In genomic region chr19:29845576-29846176, GRCh38 we compare ENCODE assay signal across 7 cellular contexts. TPM values are rescaled to one million over a fixed set of nuclear protein-coding genes. Genes with fewer than 3 reads are reported as not detected.
DNase-seq lines count a peak whose midpoint lies in the region; ATAC-seq and TF ChIP-seq lines count a peak whose summit lies in the region.

No MANE protein-coding gene starts in this region.

- no peak for TF ChIP-seq EP300 in transverse colon (IDR thresholded peaks at IDR 0.05; ENCODE audit: low read depth)

- H3K27me3 Mint-ChIP-seq in activated B cell treated with CpG ODN at 0.5 μM for 24 hours: peaks cover 5% of the 10 kb centered on the region
- peaks cover 0 to 8% (median 0%) of the 10 kb centered on the region in 5 donors for H3K27me3 Mint-ChIP-seq in naive thymus-derived CD8-positive, alpha-beta T cell

- H3K9me3 Mint-ChIP-seq in activated B cell treated with CpG ODN at 0.5 μM for 24 hours: no peaks in the 10 kb centered on the region
- no peaks in the 10 kb centered on the region for H3K9me3 Mint-ChIP-seq in naive thymus-derived CD8-positive, alpha-beta T cell

- H3K9me3 ChIP-seq in transverse colon: no peaks in the 10 kb centered on the region

- POLR2A ChIA-PET in activated B cell treated with CpG ODN at 0.5 μM for 24 hours (lab: Charles Lee): interaction anchor here (1.9 to 3.1 kb wide), 2 partner anchors 129 to 240 kb away, joined by 5 to 23 read pairs; partner anchors contain the start of gene POP4
- POLR2A ChIA-PET in naive thymus-derived CD8-positive, alpha-beta T cell (lab: Charles Lee): interaction anchor here (0.7 to 5.6 kb wide), 15 partner anchors 7 to 242 kb away, joined by 3 to 118 read pairs (median 4); partner anchors contain the start of genes POP4 and URI1

- H3K27ac ChIP-seq in transverse colon: peak overlapping the region; percentile 84 to 95 (median 90)

- peak overlapping the region; percentile 53 for H3K27ac Mint-ChIP-seq in activated B cell treated with CpG ODN at 0.5 μM for 24 hours
- H3K27ac Mint-ChIP-seq in naive thymus-derived CD8-positive, alpha-beta T cell: peak overlapping the region; percentile 91 to 98 (median 96)

- peak; percentile 35 for TF ChIP-seq POLR2A in transverse colon (IDR thresholded peaks at IDR 0.05)

- H3K4me1 Mint-ChIP-seq in activated B cell treated with CpG ODN at 0.5 μM for 24 hours: peaks cover 12% of the 10 kb centered on the region
- peaks cover 10 to 14% (median 11%) of the 10 kb centered on the region in 4 donors for H3K4me1 Mint-ChIP-seq in naive thymus-derived CD8-positive, alpha-beta T cell

- peak overlapping the region; percentile 86 for H3K4me3 Mint-ChIP-seq in activated B cell treated with CpG ODN at 0.5 μM for 24 hours
- H3K4me3 Mint-ChIP-seq in naive thymus-derived CD8-positive, alpha-beta T cell: peak overlapping the region; percentile 89 to 98 (median 95)

- no peak for ATAC-seq in activated B cell treated with CpG ODN at 0.5 μM for 24 hours (ENCODE audit: low read depth)
- ATAC-seq in naive thymus-derived CD8-positive, alpha-beta T cell: peak in 1 of 2 donors; percentile 10
- no peak for ATAC-seq in HG03039 (IDR thresholded peaks at IDR 0.05; ENCODE audit: unreplicated experiment)

- no peaks in the 10 kb centered on the region for H3K27me3 ChIP-seq in transverse colon

- H3K36me3 ChIP-seq in transverse colon: no peaks in the 10 kb centered on the region

- CTCF ChIA-PET in activated B cell treated with CpG ODN at 0.5 μM for 24 hours (lab: Charles Lee): interaction anchor here (0.7 kb wide), 1 partner anchor 27 kb away, joined by 3 read pairs; no protein-coding TSS in a partner anchor

- H3K36me3 Mint-ChIP-seq in activated B cell treated with CpG ODN at 0.5 μM for 24 hours (ENCODE audit: low read depth): no peaks in the 10 kb centered on the region
- no peaks in the 10 kb centered on the region for H3K36me3 Mint-ChIP-seq in naive thymus-derived CD8-positive, alpha-beta T cell

- in situ Hi-C loops in transverse colon (cut with MboI; ENCODE audit: low pct_ligation_motif_present in 1 of 4, low pct_unique_long_range_greater_than_20kb in 1 of 4, low sequenced_read_pairs in 3 of 4): loop anchor here in 1 of 4 donors (25.0 kb wide), 1 partner anchor 233 kb away; the partner anchor contains the start of gene POP4

- DNase-seq in GM12865 (ENCODE audit: low read depth) (peak; percentile 54), LoVo (ENCODE audit: low spot score) (peak; percentile 38), activated B cell treated with CpG ODN at 0.5 μM for 24 hours (no peak), epithelial cell of esophagus (ENCODE audit: low read depth) (peak; percentile 37), transverse colon (peak; percentile 37)
- DNase-seq in naive thymus-derived CD8-positive, alpha-beta T cell: peak in 1 of 10 donors; percentile 11

- WGBS in transverse colon (ENCODE audit: low coverage in 1 of 2), 2 donors: 2 to 4% methylated on average over 11 to 22 of the region's 22 CpGs

- H3K4me1 ChIP-seq in transverse colon: peaks cover 14 to 22% (median 18%) of the 10 kb centered on the region in 4 donors

- intact Hi-C loops in activated B cell treated with CpG ODN at 0.5 μM for 24 hours (cut with micrococcal nuclease) (loop anchor here (1.0 to 2.0 kb wide), 5 partner anchors 27 to 239 kb away; partner anchors contain the start of genes CCNE1, PLEKHF1 and POP4), transverse colon (cut with DNase I; ENCODE audit: low total_unique reads) (no loop called here)

- peak overlapping the region; percentile 94 for H3K4me3 ChIP-seq in GM12865 (ENCODE audit: low read depth, low read length)
- peak overlapping the region; percentile 70 for H3K4me3 ChIP-seq in epithelial cell of esophagus (ENCODE audit: low read length)
- peak overlapping the region; percentile 58 to 80 (median 68) for H3K4me3 ChIP-seq in transverse colon

- TF ChIP-seq CTCF in GM12865 (IDR thresholded peaks at IDR 0.05; ENCODE audit: insufficient read depth, low read depth, low read length, missing control alignments) (no peak), activated B cell treated with CpG ODN at 0.5 μM for 24 hours (IDR thresholded peaks at IDR 0.05) (no peak), epithelial cell of esophagus (IDR thresholded peaks at IDR 0.05; ENCODE audit: insufficient read depth, low read depth, low read length, missing control alignments) (no peak), transverse colon (IDR thresholded peaks at IDR 0.05) (peak in 1 of 5 experiments; percentile 6)

RNA-seq across cellular contexts. Expression of gene CCNE1, which starts 33.9 kb away (rescaled TPM):
- total RNA-seq in activated B cell treated with CpG ODN at 0.5 μM for 24 hours (3.4 and 4.1 TPM in 2 replicates), transverse colon (10 to 100 TPM in 1 of 4 donors, 1 to 10 TPM in 3; 1.7 to 30.3 (median 5.8) TPM)
- total RNA-seq in naive thymus-derived CD8-positive, alpha-beta T cell: 1 to 10 TPM; 6.4 to 8.8 TPM
- polyA plus RNA-seq in naive thymus-derived CD8-positive, alpha-beta T cell: 1 to 10 TPM; 1.5 to 3.7 (median 2.6) TPM
